Comparison of ENCODE assay signal across 8 cellular contexts in genomic region chr1:6440198-6441126, GRCh38.
DNase-seq lines count a peak whose midpoint lies in the region; ATAC-seq lines count a peak whose summit lies in the region.

No MANE protein-coding gene starts in this region.

- ATAC-seq in HG03460 (IDR thresholded peaks at IDR 0.05; ENCODE audit: unreplicated experiment) = no peak
- ATAC-seq in HG02623 (IDR thresholded peaks at IDR 0.05; ENCODE audit: unreplicated experiment) = no peak

- H3K4me3 Mint-ChIP-seq in activated T-cell treated with anti-CD3 and anti-CD28 coated beads, Interleukin-2, amount 50 U/mL, for 24 hours = peak overlapping the region; percentile 23

- peaks cover 47% of the 10 kb centered on the region for H3K27me3 Mint-ChIP-seq in activated T-cell treated with anti-CD3 and anti-CD28 coated beads, Interleukin-2, amount 50 U/mL, for 24 hours

- peak; percentile 32 for DNase-seq in DMS153 treated with DMSO at 0.1 percent for 48 hours (lab: John Stamatoyannopoulos, UW; ENCODE audit: unreplicated experiment)
- no peak for DNase-seq in DMS153 (lab: John Stamatoyannopoulos, UW)
- DNase-seq in NCI-H526 treated with DMSO at 0.1 percent for 48 hours (lab: John Stamatoyannopoulos, UW) = peak; percentile 40
- peak; percentile 80 for DNase-seq in activated T-cell treated with anti-CD3 and anti-CD28 coated beads, Interleukin-2, amount 50 U/mL, for 24 hours
- DNase-seq in germinal center (ENCODE audit: low spot score) = peak; percentile 79
- DNase-seq in stimulated activated CD4-positive, alpha-beta T cell treated with anti-CD3 and anti-CD28 coated beads, Interleukin-12 subunit alpha, Interleukin-12 subunit beta, amount 100 ng/mL, for 48 hours (ENCODE audit: low read depth in 2 of 3, low spot score in 1 of 3) = peak; percentile 55 to 69 (median 56)

- no peak overlapping the region for H3K27ac Mint-ChIP-seq in activated T-cell treated with anti-CD3 and anti-CD28 coated beads, Interleukin-2, amount 50 U/mL, for 24 hours

- H3K4me1 Mint-ChIP-seq in activated T-cell treated with anti-CD3 and anti-CD28 coated beads, Interleukin-2, amount 50 U/mL, for 24 hours (ENCODE audit: low read depth) = peaks cover 4% of the 10 kb centered on the region

- no peaks in the 10 kb centered on the region for H3K36me3 Mint-ChIP-seq in activated T-cell treated with anti-CD3 and anti-CD28 coated beads, Interleukin-2, amount 50 U/mL, for 24 hours (ENCODE audit: low read depth)

- H3K9me3 Mint-ChIP-seq in activated T-cell treated with anti-CD3 and anti-CD28 coated beads, Interleukin-2, amount 50 U/mL, for 24 hours = no peaks in the 10 kb centered on the region
